8 cellular contexts compared by ENCODE assay signal in genomic region chr12:107684990-107685359, GRCh38. TPM values are rescaled to one million over a fixed set of nuclear protein-coding genes. Genes with fewer than 3 reads are reported as not detected.
DNase-seq lines count a peak whose midpoint lies in the region; ATAC-seq and TF ChIP-seq lines count a peak whose summit lies in the region.

No MANE protein-coding gene starts in this region.

- intact Hi-C loops in upper lobe of right lung (cut with DNase I): no loop called here

- H3K27ac Mint-ChIP-seq in CD4-positive, CD25-positive, alpha-beta regulatory T cell: peak overlapping the region; percentile 97 to 99 (median 98)

- H3K27ac ChIP-seq in CD4-positive, CD25-positive, alpha-beta regulatory T cell (ENCODE audit: insufficient read depth, low read length, poor library complexity, severe bottlenecking): peak overlapping the region; percentile 82
- H3K27ac ChIP-seq in coronary artery (no peak overlapping the region), mucosa of rectum (ENCODE audit: low read depth in 2 of 2, low read length in 2 of 2) (peak overlapping the region; percentile 84 to 88), upper lobe of right lung (peak overlapping the region; percentile 88)

- H3K27me3 Mint-ChIP-seq in CD4-positive, CD25-positive, alpha-beta regulatory T cell: peaks cover 7% of the 10 kb centered on the region

- H3K9me3 Mint-ChIP-seq in CD4-positive, CD25-positive, alpha-beta regulatory T cell: peaks cover 0 to 2% (median 0%) of the 10 kb centered on the region in 7 donors

- peak overlapping the region; percentile 93 to 99 (median 96) for H3K4me3 Mint-ChIP-seq in CD4-positive, CD25-positive, alpha-beta regulatory T cell

- ATAC-seq in CD4-positive, CD25-positive, alpha-beta regulatory T cell (ENCODE audit: low read depth in 2 of 2): no peak
- peak; percentile 4 for ATAC-seq in upper lobe of right lung
- no peak for ATAC-seq in GM19035 (IDR thresholded peaks at IDR 0.05; ENCODE audit: unreplicated experiment)

- H3K9ac ChIP-seq in mucosa of rectum (ENCODE audit: low read depth in 1 of 2, low read length in 2 of 2): peak overlapping the region; percentile 88 to 98

- H3K36me3 Mint-ChIP-seq in CD4-positive, CD25-positive, alpha-beta regulatory T cell: peaks cover 25% of the 10 kb centered on the region

- H3K27me3 ChIP-seq in CD4-positive, CD25-positive, alpha-beta regulatory T cell (ENCODE audit: control insufficient read depth, insufficient read depth, low read length): no peaks in the 10 kb centered on the region
- no peaks in the 10 kb centered on the region for H3K27me3 ChIP-seq in mucosa of rectum (ENCODE audit: control insufficient read depth in 2 of 2, insufficient read depth in 2 of 2, low read length in 2 of 2)
- H3K27me3 ChIP-seq in upper lobe of right lung: no peaks in the 10 kb centered on the region

- TF ChIP-seq CTCF in coronary artery (IDR thresholded peaks at IDR 0.05) (no peak), upper lobe of right lung (IDR thresholded peaks at IDR 0.05) (no peak)

- H3K4me3 ChIP-seq in CD4-positive, CD25-positive, alpha-beta regulatory T cell (ENCODE audit: low read depth, low read length): peak overlapping the region; percentile 94
- H3K4me3 ChIP-seq in coronary artery (peak overlapping the region; percentile 86), mucosa of rectum (ENCODE audit: low read length in 2 of 2) (peak overlapping the region; percentile 96 to 97), upper lobe of right lung (peak overlapping the region; percentile 99)

- peaks cover 9 to 38% (median 29%) of the 10 kb centered on the region in 4 donors for H3K4me1 Mint-ChIP-seq in CD4-positive, CD25-positive, alpha-beta regulatory T cell

- H3K36me3 ChIP-seq in CD4-positive, CD25-positive, alpha-beta regulatory T cell (ENCODE audit: control insufficient read depth, insufficient read depth, low read length): peaks cover 17% of the 10 kb centered on the region
- H3K36me3 ChIP-seq in mucosa of rectum (ENCODE audit: control insufficient read depth in 2 of 2, insufficient read depth in 2 of 2, low read length in 2 of 2) (peaks cover 15 to 16% of the 10 kb centered on the region in 2 donors), upper lobe of right lung (peaks cover 18% of the 10 kb centered on the region)

- no peaks in the 10 kb centered on the region for H3K9me3 ChIP-seq in CD4-positive, CD25-positive, alpha-beta regulatory T cell (ENCODE audit: control insufficient read depth in 2 of 2, low read length in 2 of 2)
- H3K9me3 ChIP-seq in mucosa of rectum (ENCODE audit: control insufficient read depth in 2 of 2, low read length in 2 of 2): no peaks in the 10 kb centered on the region
- no peaks in the 10 kb centered on the region for H3K9me3 ChIP-seq in upper lobe of right lung

- peaks cover 23% of the 10 kb centered on the region for H3K4me1 ChIP-seq in CD4-positive, CD25-positive, alpha-beta regulatory T cell (ENCODE audit: control insufficient read depth, insufficient read depth, low read length, poor library complexity, severe bottlenecking)
- H3K4me1 ChIP-seq in mucosa of rectum (ENCODE audit: control insufficient read depth in 2 of 2, insufficient read depth in 2 of 2, low read length in 2 of 2): peaks cover 5 to 10% of the 10 kb centered on the region in 2 donors
- H3K4me1 ChIP-seq in upper lobe of right lung: peaks cover 9% of the 10 kb centered on the region

- no peak for DNase-seq in CD4-positive, CD25-positive, alpha-beta regulatory T cell
- DNase-seq in HuH-7.5 (ENCODE audit: low spot score) (peak; percentile 74), SW 1271 (lab: John Stamatoyannopoulos, UW) (peak; percentile 7 to 31), coronary artery (ENCODE audit: low spot score) (no peak), upper lobe of right lung (no peak), pons (ENCODE audit: low spot score) (no peak)

RNA-seq across cellular contexts. Expression of gene PWP1, which starts 0.6 kb away (rescaled TPM):
- 24.6 TPM for total RNA-seq in CD4-positive, CD25-positive, alpha-beta regulatory T cell
- polyA plus RNA-seq in CD4-positive, CD25-positive, alpha-beta regulatory T cell: 100 to 1,000 TPM in 1 of 4 donors, 10 to 100 TPM in 3; 72.5 to 110 (median 75.6) TPM
- 25.8 TPM for total RNA-seq in upper lobe of right lung

Comparison
In these comparisons a context has a peak if more than half of its experiments do, and no peak if none do; other contexts are left out.
1. DNase-seq: peak in HuH-7.5 (single experiment) and SW 1271 (2 of 2); none in CD4-positive, CD25-positive, alpha-beta regulatory T cell (0 of 3), coronary artery (single experiment), upper lobe of right lung (single experiment) and pons (single experiment).
2. H3K27ac ChIP-seq: peak in CD4-positive, CD25-positive, alpha-beta regulatory T cell (single experiment), mucosa of rectum (2 of 2) and upper lobe of right lung (single experiment); none in coronary artery (0 of 2).
3. Peak in every context shown above with its lines, with median percentiles within 50 percentile points of each other: H3K4me3 ChIP-seq.